Comparison of ENCODE assay signal across 24 cellular contexts in the genomic region with DNA sequence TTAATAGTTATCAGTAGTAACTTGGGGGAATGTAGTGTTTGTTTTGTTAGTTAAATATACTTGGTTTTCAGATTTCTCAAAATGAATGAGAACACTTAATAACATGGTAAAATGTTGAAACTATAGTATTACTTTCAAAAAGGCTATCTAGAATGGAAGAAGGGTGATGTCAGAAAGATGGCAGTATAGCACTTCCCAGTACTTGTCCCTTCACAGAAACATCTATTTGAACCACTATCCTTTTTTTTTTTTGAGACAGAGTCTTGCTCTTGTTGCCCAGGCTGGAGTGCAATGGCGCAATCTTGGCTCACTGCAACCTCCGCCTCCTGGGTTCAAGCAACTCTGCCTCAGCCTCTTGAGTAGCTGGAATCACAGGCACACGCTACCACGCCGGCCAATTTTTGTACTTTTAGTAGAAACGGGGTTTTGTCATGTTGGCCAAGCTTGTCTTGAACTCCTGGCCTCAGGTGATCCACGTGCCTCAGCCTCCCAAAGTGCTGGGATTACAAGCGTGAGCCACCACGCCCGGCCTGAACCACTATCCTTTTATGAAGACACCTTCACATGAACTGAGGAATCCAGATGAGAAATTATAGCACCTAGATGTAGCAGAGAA. TPM values are rescaled to one million over a fixed set of nuclear protein-coding genes. Genes with fewer than 3 reads are reported as not detected.
A peak's percentile ranks its signal among the peaks of the same experiment; 100 is the strongest.
DNase-seq lines count a peak whose midpoint lies in the region; ATAC-seq and TF ChIP-seq lines count a peak whose summit lies in the region.
"Had no signal": no experiment of that assay in that cellular context is flagged by ENCODE, and none has a peak within 500 bp of the region (broad histone marks: within the 10 kb centered on the region; RNA-seq: fewer than 3 reads in every experiment).

No MANE protein-coding gene starts in this region.

- H3K27me3 ChIP-seq in PC-3 (ENCODE audit: low read length), result no peaks in the 10 kb centered on the region
- H3K27me3 ChIP-seq in neutrophil, result no peaks in the 10 kb centered on the region

- H3K9me3 Mint-ChIP-seq in CD14-positive monocyte, result peaks cover 0 to 11% (median 2%) of the 10 kb centered on the region in 7 donors
- H3K9me3 Mint-ChIP-seq in activated CD4-positive, alpha-beta T cell treated with anti-CD3 and anti-CD28 coated beads, Interleukin-2, amount 10 ng/mL, durations not matched to agents 7 days and 5 days, result peaks cover 18% of the 10 kb centered on the region

- intact Hi-C loops in CD14-positive monocyte (cut with micrococcal nuclease), result loop anchor here in 1 of 2 donors (10.0 kb wide), 1 partner anchor 83 kb away; a partner anchor contains a TSS
- intact Hi-C loops in PC-3 (cut with micrococcal nuclease), result no loop called here

- H3K9me2 ChIP-seq in PC-3 (replicated peaks; ENCODE audit: low read length), result no peaks in the 10 kb centered on the region
- H3K9me2 ChIP-seq: SK-N-SH had no signal

- H3K27ac ChIP-seq in PC-3 (ENCODE audit: low read length) (0 out of 2 replicates have a peak overlapping the region, but pooled peaks have one; percentile 40), neutrophil (peak overlapping the region; percentile 78)

- H3K9me3 ChIP-seq in PC-3 (ENCODE audit: low read length) (no peaks in the 10 kb centered on the region), neutrophil (no peaks in the 10 kb centered on the region)
- H3K9me3 ChIP-seq: HAP-1, SK-N-SH had no signal

- H3K36me3 Mint-ChIP-seq in CD14-positive monocyte, result peaks cover 6 to 11% of the 10 kb centered on the region in 2 donors
- peaks cover 3% of the 10 kb centered on the region for H3K36me3 Mint-ChIP-seq in activated CD4-positive, alpha-beta T cell treated with anti-CD3 and anti-CD28 coated beads, Interleukin-2, amount 10 ng/mL, durations not matched to agents 7 days and 5 days (ENCODE audit: low read depth)

- no peak overlapping the region for H3K4me3 ChIP-seq in PC-3 (ENCODE audit: low read length)
- H3K4me3 ChIP-seq in epithelial cell of esophagus (ENCODE audit: low read length), result no peak overlapping the region
- H3K4me3 ChIP-seq in neutrophil (ENCODE audit: low read depth in 1 of 2, low read length in 1 of 2), result no peak overlapping the region
- H3K4me3 ChIP-seq: GM12878, HAP-1 had no signal

- ATAC-seq in PC-3, result no peak
- no peak for ATAC-seq in GM21825 (IDR thresholded peaks at IDR 0.05; ENCODE audit: unreplicated experiment)
- ATAC-seq: GM12878 had no signal

- no peak overlapping the region for H3K9ac ChIP-seq in PC-3 (ENCODE audit: low read length)
- H3K9ac ChIP-seq: SK-N-SH had no signal

- TF ChIP-seq CTCF in CD14-positive monocyte (IDR thresholded peaks at IDR 0.05) (no peak), PC-3 (conservative IDR thresholded peaks at IDR 0.05; ENCODE audit: low read depth, low read length) (no peak), epithelial cell of esophagus (IDR thresholded peaks at IDR 0.05; ENCODE audit: insufficient read depth, low read depth, low read length, missing control alignments) (peak; percentile 9), neutrophil (IDR thresholded peaks at IDR 0.05) (no peak)

- peaks cover 62% of the 10 kb centered on the region for H3K4me1 Mint-ChIP-seq in CD14-positive monocyte
- H3K4me1 Mint-ChIP-seq in activated CD4-positive, alpha-beta T cell treated with anti-CD3 and anti-CD28 coated beads, Interleukin-2, amount 10 ng/mL, durations not matched to agents 7 days and 5 days, result no peaks in the 10 kb centered on the region

- H3K4me1 ChIP-seq in PC-3 (ENCODE audit: insufficient read depth, low read length) (peaks cover 29% of the 10 kb centered on the region), neutrophil (ENCODE audit: control insufficient read depth in 1 of 2, insufficient read depth in 1 of 2, low read depth in 1 of 2, low read length in 1 of 2) (peaks cover 53 to 56% of the 10 kb centered on the region in 2 experiments)
- H3K4me1 ChIP-seq: HAP-1 had no signal

- H3K4me3 Mint-ChIP-seq in CD14-positive monocyte, result no peak overlapping the region
- H3K4me3 Mint-ChIP-seq in activated CD4-positive, alpha-beta T cell treated with anti-CD3 and anti-CD28 coated beads, Interleukin-2, amount 10 ng/mL, durations not matched to agents 7 days and 5 days, result no peak overlapping the region
- H3K4me3 Mint-ChIP-seq: CD4-positive, alpha-beta T cell had no signal

- peaks cover 0 to 1% (median 0%) of the 10 kb centered on the region in 3 donors for H3K27me3 Mint-ChIP-seq in CD14-positive monocyte (ENCODE audit: low read depth in 3 of 3)
- H3K27me3 Mint-ChIP-seq in activated CD4-positive, alpha-beta T cell treated with anti-CD3 and anti-CD28 coated beads, Interleukin-2, amount 10 ng/mL, durations not matched to agents 7 days and 5 days, result no peaks in the 10 kb centered on the region
- H3K27me3 Mint-ChIP-seq: CD4-positive, alpha-beta T cell had no signal

- POLR2A ChIA-PET in PC-3 (lab: Charles Lee; ENCODE audit: unreplicated experiment), result no interaction called here
- POLR2A ChIA-PET in activated CD4-positive, alpha-beta T cell treated with anti-CD3 and anti-CD28 coated beads, Interleukin-2, amount 10 ng/mL, durations not matched to agents 7 days and 5 days (lab: Charles Lee), result no interaction called here

- no peaks in the 10 kb centered on the region for H4K20me1 ChIP-seq in PC-3 (ENCODE audit: low read length)

- DNase-seq in CD14-positive monocyte (ENCODE audit: low spot score) (no peak), PC-3 (no peak), epithelial cell of esophagus (ENCODE audit: low read depth) (no peak), iPS-NIHi7 (ENCODE audit: extremely low spot score) (no peak)
- no peak for DNase-seq in activated CD4-positive, alpha-beta T cell treated with anti-CD3 and anti-CD28 coated beads, Interleukin-2, amount 10 ng/mL, durations not matched to agents 7 days and 5 days
- DNase-seq: CD4-positive, alpha-beta T cell; COR-L47; DND-41; MM.1S; NCI-H1105 treated with DMSO at 0.1 percent for 48 hours; NCI-H1694; NCI-H2081; NCI-H2171; NCI-H345; NCI-H524 treated with DMSO at 0.1 percent for 48 hours; NCI-H82; OCI-M1; RPMI8226; SHP77; SK-N-SH had no signal

- H3K4me2 ChIP-seq in PC-3 (ENCODE audit: low read length), result no peak overlapping the region
- H3K4me2 ChIP-seq: SK-N-SH had no signal

- CTCF ChIA-PET in PC-3 (lab: Charles Lee), result no interaction called here
- CTCF ChIA-PET in activated CD4-positive, alpha-beta T cell treated with anti-CD3 and anti-CD28 coated beads, Interleukin-2, amount 10 ng/mL, durations not matched to agents 7 days and 5 days (lab: Charles Lee), result interaction anchor here (1.3 kb wide), 1 partner anchor 82 kb away, joined by 3 read pairs; a partner anchor contains a TSS

- peak overlapping the region; percentile 92 to 98 (median 95) for H3K27ac Mint-ChIP-seq in CD14-positive monocyte
- no peak overlapping the region for H3K27ac Mint-ChIP-seq in activated CD4-positive, alpha-beta T cell treated with anti-CD3 and anti-CD28 coated beads, Interleukin-2, amount 10 ng/mL, durations not matched to agents 7 days and 5 days
- H3K27ac Mint-ChIP-seq: CD4-positive, alpha-beta T cell had no signal

- H3K36me3 ChIP-seq in PC-3 (ENCODE audit: low read depth, low read length) (no peaks in the 10 kb centered on the region), neutrophil (no peaks in the 10 kb centered on the region)
- H3K36me3 ChIP-seq: HAP-1 had no signal

- H3F3A ChIP-seq in PC-3 (ENCODE audit: low read length, unreplicated experiment), result no peaks in the 10 kb centered on the region

- BruUV-seq in PC-3 (replicated peaks; lab: Mats Ljungman, UMichigan), result no TSS peak

- no peak overlapping the region for H2AFZ ChIP-seq in PC-3 (ENCODE audit: low read length)

- H3K79me2 ChIP-seq in PC-3 (ENCODE audit: low read length), result peaks cover 28% of the 10 kb centered on the region

RNA-seq across cellular contexts. Expression of a gene that starts 4.7 kb away (rescaled TPM):
- polyA plus RNA-seq in CD14-positive monocyte, result 100 to 1,000 TPM; 102 to 104 TPM
- total RNA-seq in PC-3 (2014; rRNA removed), result 24.2 and 34.5 TPM in 2 replicates
- 10 to 100 TPM; 31.1 to 38.5 TPM for total RNA-seq in activated CD4-positive, alpha-beta T cell treated with anti-CD3 and anti-CD28 coated beads, Interleukin-2, amount 10 ng/mL, durations not matched to agents 7 days and 5 days
